ENCODE assay signal across 10 cellular contexts in genomic region chr14:68365228-68365627, GRCh38.
DNase-seq lines count a peak whose midpoint lies in the region; ATAC-seq and TF ChIP-seq lines count a peak whose summit lies in the region.
"Had no signal": no experiment of that assay in that cellular context is flagged by ENCODE, and none has a peak within 500 bp of the region (broad histone marks: within the 10 kb centered on the region; RNA-seq: fewer than 3 reads in every experiment).

No MANE protein-coding gene starts in this region.

- no peak for TF ChIP-seq CTCF in AG10803 (conservative IDR thresholded peaks at IDR 0.05; ENCODE audit: low read length)
- TF ChIP-seq CTCF in Panc1 (IDR thresholded peaks at IDR 0.05) = no peak
- no peak for TF ChIP-seq CTCF in osteocyte (IDR thresholded peaks at IDR 0.05)

- H3K4me3 Mint-ChIP-seq in osteocyte (ENCODE audit: unreplicated experiment) = no peak overlapping the region
- no peak overlapping the region for H3K4me3 Mint-ChIP-seq in T-helper 2 cell treated with Interferon-gamma antibody and Interleukin-4, amounts not matched to agents 5 μg/mL and 100 μg/mL, for 36 hours
- H3K4me3 Mint-ChIP-seq: effector memory CD8-positive, alpha-beta T cell had no signal

- intact Hi-C loops in Panc1 (cut with micrococcal nuclease; ENCODE audit: unreplicated experiment) = no loop called here

- in situ Hi-C loops in Panc1 (cut with HindIII; ENCODE audit: low pct_unique_long_range_greater_than_20kb, low sequenced_read_pairs) = no loop called here

- no peaks in the 10 kb centered on the region; the same call in none of the 2 replicates for H3K4me1 ChIP-seq in Panc1 (ENCODE audit: control insufficient read depth, insufficient read depth, low read length)

- H3K36me3 ChIP-seq in Panc1 (ENCODE audit: control insufficient read depth, insufficient read depth, low read length) = no peaks in the 10 kb centered on the region

- no peak overlapping the region for H3K4me3 ChIP-seq in AG10803 (ENCODE audit: low read length)
- no peak overlapping the region for H3K4me3 ChIP-seq in Panc1 (ENCODE audit: low read depth in 2 of 2, low read length in 2 of 2)

- ATAC-seq in Panc1 = peak; percentile 51
- ATAC-seq in HG03520 (IDR thresholded peaks at IDR 0.05; ENCODE audit: unreplicated experiment) = no peak
- ATAC-seq: effector memory CD8-positive, alpha-beta T cell had no signal

- H3K27me3 ChIP-seq in Panc1 (ENCODE audit: control insufficient read depth, insufficient read depth, low read length) = no peaks in the 10 kb centered on the region

- CTCF ChIA-PET in Panc1 (lab: Charles Lee) = no interaction called here

- H3K9me3 ChIP-seq in Panc1 (ENCODE audit: control insufficient read depth, insufficient read depth, low read depth, low read length) = no peaks in the 10 kb centered on the region

- peak overlapping the region; percentile 93 for H3K27ac Mint-ChIP-seq in osteocyte (ENCODE audit: unreplicated experiment)
- H3K27ac Mint-ChIP-seq in T-helper 2 cell treated with Interferon-gamma antibody and Interleukin-4, amounts not matched to agents 5 μg/mL and 100 μg/mL, for 36 hours = no peak overlapping the region

- H3K9me3 Mint-ChIP-seq in osteocyte (ENCODE audit: unreplicated experiment) = no peaks in the 10 kb centered on the region
- H3K9me3 Mint-ChIP-seq in T-helper 2 cell treated with Interferon-gamma antibody and Interleukin-4, amounts not matched to agents 5 μg/mL and 100 μg/mL, for 36 hours = no peaks in the 10 kb centered on the region
- H3K9me3 Mint-ChIP-seq: effector memory CD8-positive, alpha-beta T cell had no signal

- no peaks in the 10 kb centered on the region for H3K36me3 Mint-ChIP-seq in osteocyte (ENCODE audit: unreplicated experiment)
- H3K36me3 Mint-ChIP-seq in T-helper 2 cell treated with Interferon-gamma antibody and Interleukin-4, amounts not matched to agents 5 μg/mL and 100 μg/mL, for 36 hours (ENCODE audit: low read depth) = no peaks in the 10 kb centered on the region

- BruUV-seq in Panc1 (replicated peaks; lab: Mats Ljungman, UMichigan) = no TSS peak

- no peaks in the 10 kb centered on the region for H3K27me3 Mint-ChIP-seq in osteocyte (ENCODE audit: unreplicated experiment)
- H3K27me3 Mint-ChIP-seq in T-helper 2 cell treated with Interferon-gamma antibody and Interleukin-4, amounts not matched to agents 5 μg/mL and 100 μg/mL, for 36 hours (ENCODE audit: low read depth) = no peaks in the 10 kb centered on the region
- H3K27me3 Mint-ChIP-seq: effector memory CD8-positive, alpha-beta T cell had no signal

- H3K4me1 Mint-ChIP-seq in osteocyte (ENCODE audit: unreplicated experiment) = peaks cover 43% of the 10 kb centered on the region
- peaks cover 11% of the 10 kb centered on the region for H3K4me1 Mint-ChIP-seq in T-helper 2 cell treated with Interferon-gamma antibody and Interleukin-4, amounts not matched to agents 5 μg/mL and 100 μg/mL, for 36 hours (ENCODE audit: low read depth)

- peak; percentile 59 for DNase-seq in AG10803 (ENCODE audit: low read depth)
- no peak for DNase-seq in Panc1 (ENCODE audit: low read depth, low spot score)
- peak; percentile 41 for DNase-seq in epithelial cell of prostate (ENCODE audit: low read depth, low spot score)
- no peak for DNase-seq in osteocyte (ENCODE audit: extremely low spot score, unreplicated experiment)
- DNase-seq in NCI-H2107 (lab: John Stamatoyannopoulos, UW) = no peak
- DNase-seq in T-helper 2 cell treated with Interferon-gamma antibody and Interleukin-4, amounts not matched to agents 5 μg/mL and 100 μg/mL, for 36 hours (ENCODE audit: low spot score) = no peak
- DNase-seq in NOMO-1 treated with DMSO at 0.1 percent for 48 hours (lab: John Stamatoyannopoulos, UW; ENCODE audit: unreplicated experiment) = no peak
- DNase-seq: activated CD4-positive, alpha-beta T cell treated with anti-CD3 and anti-CD28 coated beads, Interleukin-2, amount 50 U/mL, for 1 hour; effector memory CD8-positive, alpha-beta T cell had no signal

- H3K27ac ChIP-seq in Panc1 (ENCODE audit: low read length) (peak overlapping the region; percentile 26; the same call in 1 of the 2 replicates), epithelial cell of prostate (peak overlapping the region; percentile 49)

- POLR2A ChIA-PET in Panc1 (lab: Charles Lee) = interaction anchor here (0.5 kb wide), 1 partner anchor 93 kb away, joined by 4 read pairs; no protein-coding TSS in a partner anchor

Comparison
In these comparisons a context has a peak if more than half of its experiments do, and no peak if none do; other contexts are left out.
1. DNase-seq: peak in AG10803 (single experiment) and epithelial cell of prostate (single experiment); none in Panc1 (single experiment), osteocyte (single experiment), NCI-H2107 (single experiment), T-helper 2 cell treated with Interferon-gamma antibody and Interleukin-4, amounts not matched to agents 5 μg/mL and 100 μg/mL, for 36 hours (single experiment) and NOMO-1 treated with DMSO at 0.1 percent for 48 hours (single experiment).